12 cellular contexts compared by ENCODE assay signal in the genomic region with DNA sequence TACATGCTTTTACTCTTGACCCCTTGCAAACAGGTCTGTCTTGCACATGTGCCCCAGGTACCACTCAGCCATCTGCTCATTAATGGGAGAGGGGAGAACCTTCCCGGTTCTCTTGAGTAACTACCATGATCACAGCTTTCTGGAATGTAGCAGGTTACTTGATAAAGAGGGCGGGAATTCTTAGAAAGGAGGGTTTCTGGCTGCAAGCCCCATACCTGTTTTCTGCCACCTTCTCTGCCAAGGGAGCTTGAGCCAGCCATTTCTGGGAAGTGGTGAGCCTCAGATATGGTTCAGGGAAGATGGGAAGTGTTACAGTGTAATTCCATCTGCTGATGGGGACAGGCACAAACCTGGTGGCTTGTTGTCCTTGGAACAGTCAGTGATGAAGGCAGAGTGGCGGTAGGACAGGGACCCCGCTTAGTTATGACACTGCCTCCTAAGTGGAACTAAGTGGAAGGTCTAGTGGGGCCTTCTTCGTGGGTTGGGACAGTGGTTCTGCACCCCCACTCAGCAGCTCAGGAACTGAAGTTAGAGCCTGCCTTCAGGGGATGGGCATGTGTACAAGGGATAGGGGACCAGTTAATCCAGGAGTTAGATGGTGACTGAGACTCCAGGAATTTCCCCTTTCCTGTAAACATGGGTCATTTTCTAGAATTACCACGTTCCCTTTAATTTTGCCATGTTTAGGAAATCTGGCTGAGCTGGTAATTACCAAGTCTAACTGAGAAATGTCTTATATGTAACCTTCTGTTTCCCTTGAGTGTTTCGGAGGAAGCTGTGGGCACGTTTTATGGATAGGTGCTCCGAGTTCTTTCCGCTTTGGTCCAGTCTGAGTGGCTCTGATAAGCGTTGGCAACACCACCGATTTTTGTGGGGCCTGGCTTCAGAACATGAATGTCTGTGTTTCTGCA. TPM values are rescaled to one million over a fixed set of nuclear protein-coding genes. Genes with fewer than 3 reads are reported as not detected.
DNase-seq lines count a peak whose midpoint lies in the region; ATAC-seq, FAIRE-seq and TF ChIP-seq lines count a peak whose summit lies in the region.
"Had no signal": no experiment of that assay in that cellular context is flagged by ENCODE, and none has a peak within 500 bp of the region (broad histone marks: within the 10 kb centered on the region; RNA-seq: fewer than 3 reads in every experiment).

No MANE protein-coding gene starts in this region.

- H3K9ac ChIP-seq in colonic mucosa (ENCODE audit: low read depth in 2 of 2, low read length in 2 of 2) = no peak overlapping the region

- DNase-seq in A673 (ENCODE audit: low spot score) (peak; percentile 27), HT1080 (ENCODE audit: low read depth) (peak; percentile 47), kidney tubule cell (ENCODE audit: low spot score) (peak; percentile 65), HuH-7.5 (ENCODE audit: low spot score) (no peak), HTR-8/SVneo (ENCODE audit: insufficient read length, low spot score) (no peak), colonic mucosa (no peak)
- DNase-seq in activated naive CD8-positive, alpha-beta T cell treated with anti-CD3 and anti-CD28 coated beads, Interleukin-2, amount 10 ng/mL, durations not matched to agents 7 days and 5 days = no peak
- DNase-seq: DMS79 treated with DMSO at 0.1 percent for 48 hours, GOT3, kidney glomerular epithelial cell, NCI-H345 had no signal

- no peaks in the 10 kb centered on the region for H3K9me3 ChIP-seq in A673 (ENCODE audit: low read depth, low read length, poor library complexity, severe bottlenecking)
- H3K9me3 ChIP-seq in colonic mucosa = no peaks in the 10 kb centered on the region

- H3K4me3 Mint-ChIP-seq in activated naive CD8-positive, alpha-beta T cell treated with anti-CD3 and anti-CD28 coated beads, Interleukin-2, amount 10 ng/mL, durations not matched to agents 7 days and 5 days = peak overlapping the region; percentile 31

- no peaks in the 10 kb centered on the region for H3K36me3 Mint-ChIP-seq in activated naive CD8-positive, alpha-beta T cell treated with anti-CD3 and anti-CD28 coated beads, Interleukin-2, amount 10 ng/mL, durations not matched to agents 7 days and 5 days

- peaks cover 46% of the 10 kb centered on the region for H3K4me1 Mint-ChIP-seq in activated naive CD8-positive, alpha-beta T cell treated with anti-CD3 and anti-CD28 coated beads, Interleukin-2, amount 10 ng/mL, durations not matched to agents 7 days and 5 days

- H3K4me3 ChIP-seq in A673 (ENCODE audit: low read depth, low read length, poor library complexity, severe bottlenecking) = no peak overlapping the region
- H3K4me3 ChIP-seq in colonic mucosa = no peak overlapping the region

- ATAC-seq in activated naive CD8-positive, alpha-beta T cell treated with anti-CD3 and anti-CD28 coated beads, Interleukin-2, amount 10 ng/mL, durations not matched to agents 7 days and 5 days (ENCODE audit: low read depth) = no peak
- no peak for ATAC-seq in GM18870 (IDR thresholded peaks at IDR 0.05; ENCODE audit: unreplicated experiment)

- peak overlapping the region; percentile 55 for H3K27ac Mint-ChIP-seq in activated naive CD8-positive, alpha-beta T cell treated with anti-CD3 and anti-CD28 coated beads, Interleukin-2, amount 10 ng/mL, durations not matched to agents 7 days and 5 days

- H3K36me3 ChIP-seq in A673 (ENCODE audit: insufficient read depth, low read length, poor library complexity, severe bottlenecking) (no peaks in the 10 kb centered on the region), colonic mucosa (no peaks in the 10 kb centered on the region)

- H3K4me1 ChIP-seq in A673 (ENCODE audit: insufficient read depth, low read length, poor library complexity, severe bottlenecking) = peaks cover 37% of the 10 kb centered on the region
- peaks cover 25% of the 10 kb centered on the region for H3K4me1 ChIP-seq in colonic mucosa

- FAIRE-seq in HTR-8/SVneo (lab: Jason Lieb, UNC) = no peak

- TF ChIP-seq CTCF in A673 (conservative IDR thresholded peaks at IDR 0.05; ENCODE audit: low read depth, low read length) = no peak
- TF ChIP-seq CTCF in colonic mucosa (IDR thresholded peaks at IDR 0.05) = no peak

- H3K27me3 Mint-ChIP-seq in activated naive CD8-positive, alpha-beta T cell treated with anti-CD3 and anti-CD28 coated beads, Interleukin-2, amount 10 ng/mL, durations not matched to agents 7 days and 5 days = no peaks in the 10 kb centered on the region

- POLR2A ChIA-PET in A673 (lab: Charles Lee; ENCODE audit: low non-redundant PET) = no interaction called here
- POLR2A ChIA-PET in activated naive CD8-positive, alpha-beta T cell treated with anti-CD3 and anti-CD28 coated beads, Interleukin-2, amount 10 ng/mL, durations not matched to agents 7 days and 5 days (lab: Charles Lee) = interaction anchor here (1.5 kb wide), 1 partner anchor 28 kb away, joined by 3 read pairs; no protein-coding TSS in a partner anchor

- no peaks in the 10 kb centered on the region for H3K9me3 Mint-ChIP-seq in activated naive CD8-positive, alpha-beta T cell treated with anti-CD3 and anti-CD28 coated beads, Interleukin-2, amount 10 ng/mL, durations not matched to agents 7 days and 5 days

- no peaks in the 10 kb centered on the region for H3K27me3 ChIP-seq in A673 (replicated peaks; ENCODE audit: insufficient read depth, low read depth, low read length, poor library complexity)
- H3K27me3 ChIP-seq in colonic mucosa = no peaks in the 10 kb centered on the region

- intact Hi-C loops in A673 (cut with micrococcal nuclease; ENCODE audit: unreplicated experiment) (no loop called here), colonic mucosa (cut with DNase I) (no loop called here)

- CTCF ChIA-PET in A673 (lab: Charles Lee) = no interaction called here

- BruUV-seq in A673 (replicated peaks; lab: Mats Ljungman, UMichigan) = no TSS peak

- H3K27ac ChIP-seq in A673 (ENCODE audit: low read depth, low read length, poor library complexity, severe bottlenecking) (no peak overlapping the region), colonic mucosa (no peak overlapping the region)

RNA-seq across cellular contexts. Expression of gene BCR, which starts 35.2 kb away (rescaled TPM):
- total RNA-seq in A673 (2021) = 62.5 and 63.1 TPM in 2 replicates
- 26.5 and 28.9 TPM in 2 replicates for total RNA-seq in HT1080 (2014; rRNA removed; shearing (Covaris generic))
- polyA plus RNA-seq in HT1080 (2015; cell fraction: cytosol; rRNA removed) = 10.1 and 15.0 TPM in 2 replicates
- polyA plus RNA-seq in HT1080 (2015; cell fraction: nucleus; rRNA removed) = 19.8 and 26.4 TPM in 2 replicates
- 10 to 100 TPM; 36.2 to 39.2 TPM for total RNA-seq in activated naive CD8-positive, alpha-beta T cell treated with anti-CD3 and anti-CD28 coated beads, Interleukin-2, amount 10 ng/mL, durations not matched to agents 7 days and 5 days
- total RNA-seq in colonic mucosa = 10 to 100 TPM; 39.2 to 57.8 TPM

Comparison
In these comparisons a context has a peak if more than half of its experiments do, and no peak if none do; other contexts are left out.
1. DNase-seq: peak in A673 (single experiment), HT1080 (single experiment) and kidney tubule cell (single experiment); none in activated naive CD8-positive, alpha-beta T cell treated with anti-CD3 and anti-CD28 coated beads, Interleukin-2, amount 10 ng/mL, durations not matched to agents 7 days and 5 days (single experiment), HuH-7.5 (single experiment), HTR-8/SVneo (single experiment) and colonic mucosa (single experiment).